Comparison of ENCODE assay signal across 1 cellular context in genomic region chr3:152834354-152835310, GRCh38.
A peak's percentile ranks its signal among the peaks of the same experiment; 100 is the strongest.
TF ChIP-seq lines count a peak whose summit lies in the region.

A gene with protein sequence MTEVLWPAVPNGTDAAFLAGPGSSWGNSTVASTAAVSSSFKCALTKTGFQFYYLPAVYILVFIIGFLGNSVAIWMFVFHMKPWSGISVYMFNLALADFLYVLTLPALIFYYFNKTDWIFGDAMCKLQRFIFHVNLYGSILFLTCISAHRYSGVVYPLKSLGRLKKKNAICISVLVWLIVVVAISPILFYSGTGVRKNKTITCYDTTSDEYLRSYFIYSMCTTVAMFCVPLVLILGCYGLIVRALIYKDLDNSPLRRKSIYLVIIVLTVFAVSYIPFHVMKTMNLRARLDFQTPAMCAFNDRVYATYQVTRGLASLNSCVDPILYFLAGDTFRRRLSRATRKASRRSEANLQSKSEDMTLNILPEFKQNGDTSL (plus strand): TSS chr3:152835131. CDS start chr3:152835783, 652 bp downstream.

TF ChIP-seq in K562, 482 proteins besides CTCF, POLR2A, EP300 and RAD21 (continued from another document and continues in another):
- no peak for TF ChIP-seq POLR3G (IDR thresholded peaks at IDR 0.05; ENCODE audit: extremely low read depth, insufficient read length, insufficient replicate concordance)
- no peak for TF ChIP-seq MED1 (CRISPR knock-in tag; IDR thresholded peaks at IDR 0.05; ENCODE audit: borderline replicate concordance)
- TF ChIP-seq MIER1 (IDR thresholded peaks at IDR 0.05; ENCODE audit: low read depth) = no peak
- TF ChIP-seq SIN3A (IDR thresholded peaks at IDR 0.05; ENCODE audit: borderline replicate concordance in 2 of 2, control insufficient read depth in 1 of 2, low read depth in 2 of 2, low read length in 2 of 2) = no peak; a peak in 1 of 4 replicates
- no peak for TF ChIP-seq EZH2 (IDR thresholded peaks at IDR 0.05; ENCODE audit: borderline replicate concordance, low read depth, low read length)
- no peak for TF ChIP-seq RFX5 (IDR thresholded peaks at IDR 0.05; ENCODE audit: low read depth, low read length)
- 0 out of 2 replicates have a peak, but pooled peaks have one; percentile 25 for TF ChIP-seq ESRRA (IDR thresholded peaks at IDR 0.05; ENCODE audit: borderline replicate concordance, low read depth)
- no peak for TF ChIP-seq HDAC8 (tag; IDR thresholded peaks at IDR 0.05)
- TF ChIP-seq TEAD2 (tag; IDR thresholded peaks at IDR 0.05) = no peak
- peak; percentile 61; the same call in 1 of the 2 replicates for TF ChIP-seq ZNF589 (CRISPR knock-in tag; IDR thresholded peaks at IDR 0.05; ENCODE audit: low read depth)
- TF ChIP-seq HDAC3 (IDR thresholded peaks at IDR 0.05; ENCODE audit: borderline replicate concordance, partially characterized antibody) = no peak
- 0 out of 2 replicates have a peak, but pooled peaks have one; percentile 14 for TF ChIP-seq NCOR1 (IDR thresholded peaks at IDR 0.05)
- peak; percentile 88 to 92 for TF ChIP-seq E2F6 (IDR thresholded peaks at IDR 0.05; ENCODE audit: borderline replicate concordance in 1 of 2, extremely low read depth in 1 of 2, insufficient read depth in 1 of 2, insufficient read length in 1 of 2, low read depth in 1 of 2, low read length in 1 of 2, poor library complexity in 1 of 2, severe bottlenecking in 1 of 2)
- no peak for TF ChIP-seq SMC3 (conservative IDR thresholded peaks at IDR 0.05; ENCODE audit: insufficient read depth, low read depth, low read length)
- no peak for TF ChIP-seq ZNF830 (CRISPR knock-in tag; IDR thresholded peaks at IDR 0.05)
- TF ChIP-seq, protein P1, sequence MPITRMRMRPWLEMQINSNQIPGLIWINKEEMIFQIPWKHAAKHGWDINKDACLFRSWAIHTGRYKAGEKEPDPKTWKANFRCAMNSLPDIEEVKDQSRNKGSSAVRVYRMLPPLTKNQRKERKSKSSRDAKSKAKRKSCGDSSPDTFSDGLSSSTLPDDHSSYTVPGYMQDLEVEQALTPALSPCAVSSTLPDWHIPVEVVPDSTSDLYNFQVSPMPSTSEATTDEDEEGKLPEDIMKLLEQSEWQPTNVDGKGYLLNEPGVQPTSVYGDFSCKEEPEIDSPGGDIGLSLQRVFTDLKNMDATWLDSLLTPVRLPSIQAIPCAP (CRISPR knock-in tag; IDR thresholded peaks at IDR 0.05; ENCODE audit: borderline replicate concordance) = no peak; the same call in 1 of the 2 replicates
- no peak for TF ChIP-seq TCF7 (IDR thresholded peaks at IDR 0.05; ENCODE audit: borderline replicate concordance)
- TF ChIP-seq, protein P2, sequence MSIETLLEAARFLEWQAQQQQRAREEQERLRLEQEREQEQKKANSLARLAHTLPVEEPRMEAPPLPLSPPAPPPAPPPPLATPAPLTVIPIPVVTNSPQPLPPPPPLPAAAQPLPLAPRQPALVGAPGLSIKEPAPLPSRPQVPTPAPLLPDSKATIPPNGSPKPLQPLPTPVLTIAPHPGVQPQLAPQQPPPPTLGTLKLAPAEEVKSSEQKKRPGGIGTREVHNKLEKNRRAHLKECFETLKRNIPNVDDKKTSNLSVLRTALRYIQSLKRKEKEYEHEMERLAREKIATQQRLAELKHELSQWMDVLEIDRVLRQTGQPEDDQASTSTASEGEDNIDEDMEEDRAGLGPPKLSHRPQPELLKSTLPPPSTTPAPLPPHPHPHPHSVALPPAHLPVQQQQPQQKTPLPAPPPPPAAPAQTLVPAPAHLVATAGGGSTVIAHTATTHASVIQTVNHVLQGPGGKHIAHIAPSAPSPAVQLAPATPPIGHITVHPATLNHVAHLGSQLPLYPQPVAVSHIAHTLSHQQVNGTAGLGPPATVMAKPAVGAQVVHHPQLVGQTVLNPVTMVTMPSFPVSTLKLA (conservative IDR thresholded peaks at IDR 0.05) = peak; percentile 50 to 73; a peak in 3 of 4 replicates
- peak; percentile 22; the same call in 1 of the 2 replicates for TF ChIP-seq SMARCA5 (IDR thresholded peaks at IDR 0.05)
- no peak for TF ChIP-seq ZNF507 (tag; conservative IDR thresholded peaks at IDR 0.05)
- no peak for TF ChIP-seq MCM7 (IDR thresholded peaks at IDR 0.05)
- TF ChIP-seq PHF8 (IDR thresholded peaks at IDR 0.05; ENCODE audit: borderline replicate concordance, low read length) = peak; percentile 89
- TF ChIP-seq ZNF436 (CRISPR knock-in tag; IDR thresholded peaks at IDR 0.05) = no peak
- TF ChIP-seq ZNF584 (CRISPR knock-in tag; IDR thresholded peaks at IDR 0.05; ENCODE audit: low read depth) = no peak
- peak; percentile 43 for TF ChIP-seq DACH1 (IDR thresholded peaks at IDR 0.05; ENCODE audit: partially characterized antibody)
- TF ChIP-seq, protein P3, sequence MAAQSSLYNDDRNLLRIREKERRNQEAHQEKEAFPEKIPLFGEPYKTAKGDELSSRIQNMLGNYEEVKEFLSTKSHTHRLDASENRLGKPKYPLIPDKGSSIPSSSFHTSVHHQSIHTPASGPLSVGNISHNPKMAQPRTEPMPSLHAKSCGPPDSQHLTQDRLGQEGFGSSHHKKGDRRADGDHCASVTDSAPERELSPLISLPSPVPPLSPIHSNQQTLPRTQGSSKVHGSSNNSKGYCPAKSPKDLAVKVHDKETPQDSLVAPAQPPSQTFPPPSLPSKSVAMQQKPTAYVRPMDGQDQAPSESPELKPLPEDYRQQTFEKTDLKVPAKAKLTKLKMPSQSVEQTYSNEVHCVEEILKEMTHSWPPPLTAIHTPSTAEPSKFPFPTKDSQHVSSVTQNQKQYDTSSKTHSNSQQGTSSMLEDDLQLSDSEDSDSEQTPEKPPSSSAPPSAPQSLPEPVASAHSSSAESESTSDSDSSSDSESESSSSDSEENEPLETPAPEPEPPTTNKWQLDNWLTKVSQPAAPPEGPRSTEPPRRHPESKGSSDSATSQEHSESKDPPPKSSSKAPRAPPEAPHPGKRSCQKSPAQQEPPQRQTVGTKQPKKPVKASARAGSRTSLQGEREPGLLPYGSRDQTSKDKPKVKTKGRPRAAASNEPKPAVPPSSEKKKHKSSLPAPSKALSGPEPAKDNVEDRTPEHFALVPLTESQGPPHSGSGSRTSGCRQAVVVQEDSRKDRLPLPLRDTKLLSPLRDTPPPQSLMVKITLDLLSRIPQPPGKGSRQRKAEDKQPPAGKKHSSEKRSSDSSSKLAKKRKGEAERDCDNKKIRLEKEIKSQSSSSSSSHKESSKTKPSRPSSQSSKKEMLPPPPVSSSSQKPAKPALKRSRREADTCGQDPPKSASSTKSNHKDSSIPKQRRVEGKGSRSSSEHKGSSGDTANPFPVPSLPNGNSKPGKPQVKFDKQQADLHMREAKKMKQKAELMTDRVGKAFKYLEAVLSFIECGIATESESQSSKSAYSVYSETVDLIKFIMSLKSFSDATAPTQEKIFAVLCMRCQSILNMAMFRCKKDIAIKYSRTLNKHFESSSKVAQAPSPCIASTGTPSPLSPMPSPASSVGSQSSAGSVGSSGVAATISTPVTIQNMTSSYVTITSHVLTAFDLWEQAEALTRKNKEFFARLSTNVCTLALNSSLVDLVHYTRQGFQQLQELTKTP (IDR thresholded peaks at IDR 0.05; ENCODE audit: low read depth in 1 of 2, partially characterized antibody in 2 of 2) = peak in 1 of 2 experiments; percentile 55
- no peak for TF ChIP-seq CHCHD3 (CRISPR knock-in tag; IDR thresholded peaks at IDR 0.05)
- no peak for TF ChIP-seq SRSF7 (optimal IDR thresholded peaks at IDR 0.05; ENCODE audit: low read depth, low read length)
- TF ChIP-seq, protein P4, sequence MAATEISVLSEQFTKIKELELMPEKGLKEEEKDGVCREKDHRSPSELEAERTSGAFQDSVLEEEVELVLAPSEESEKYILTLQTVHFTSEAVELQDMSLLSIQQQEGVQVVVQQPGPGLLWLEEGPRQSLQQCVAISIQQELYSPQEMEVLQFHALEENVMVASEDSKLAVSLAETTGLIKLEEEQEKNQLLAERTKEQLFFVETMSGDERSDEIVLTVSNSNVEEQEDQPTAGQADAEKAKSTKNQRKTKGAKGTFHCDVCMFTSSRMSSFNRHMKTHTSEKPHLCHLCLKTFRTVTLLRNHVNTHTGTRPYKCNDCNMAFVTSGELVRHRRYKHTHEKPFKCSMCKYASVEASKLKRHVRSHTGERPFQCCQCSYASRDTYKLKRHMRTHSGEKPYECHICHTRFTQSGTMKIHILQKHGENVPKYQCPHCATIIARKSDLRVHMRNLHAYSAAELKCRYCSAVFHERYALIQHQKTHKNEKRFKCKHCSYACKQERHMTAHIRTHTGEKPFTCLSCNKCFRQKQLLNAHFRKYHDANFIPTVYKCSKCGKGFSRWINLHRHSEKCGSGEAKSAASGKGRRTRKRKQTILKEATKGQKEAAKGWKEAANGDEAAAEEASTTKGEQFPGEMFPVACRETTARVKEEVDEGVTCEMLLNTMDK (IDR thresholded peaks at IDR 0.05; ENCODE audit: borderline replicate concordance, insufficient read depth, low read depth, low read length, poor library complexity, severe bottlenecking) = no peak
- peak; percentile 58 for TF ChIP-seq FUS (optimal IDR thresholded peaks at IDR 0.05; ENCODE audit: low read depth, low read length)
- TF ChIP-seq ZSCAN32 (CRISPR knock-in tag; IDR thresholded peaks at IDR 0.05) = no peak
- 0 out of 2 replicates have a peak, but pooled peaks have one; percentile 37 for TF ChIP-seq ZNF766 (CRISPR knock-in tag; conservative IDR thresholded peaks at IDR 0.05)
- TF ChIP-seq HNRNPK (IDR thresholded peaks at IDR 0.05; ENCODE audit: low read depth, low read length, poor library complexity, severe bottlenecking) = no peak
- TF ChIP-seq GTF2E2 (tag; IDR thresholded peaks at IDR 0.05) = 0 out of 2 replicates have a peak, but pooled peaks have one; percentile 26
- TF ChIP-seq, protein P5, sequence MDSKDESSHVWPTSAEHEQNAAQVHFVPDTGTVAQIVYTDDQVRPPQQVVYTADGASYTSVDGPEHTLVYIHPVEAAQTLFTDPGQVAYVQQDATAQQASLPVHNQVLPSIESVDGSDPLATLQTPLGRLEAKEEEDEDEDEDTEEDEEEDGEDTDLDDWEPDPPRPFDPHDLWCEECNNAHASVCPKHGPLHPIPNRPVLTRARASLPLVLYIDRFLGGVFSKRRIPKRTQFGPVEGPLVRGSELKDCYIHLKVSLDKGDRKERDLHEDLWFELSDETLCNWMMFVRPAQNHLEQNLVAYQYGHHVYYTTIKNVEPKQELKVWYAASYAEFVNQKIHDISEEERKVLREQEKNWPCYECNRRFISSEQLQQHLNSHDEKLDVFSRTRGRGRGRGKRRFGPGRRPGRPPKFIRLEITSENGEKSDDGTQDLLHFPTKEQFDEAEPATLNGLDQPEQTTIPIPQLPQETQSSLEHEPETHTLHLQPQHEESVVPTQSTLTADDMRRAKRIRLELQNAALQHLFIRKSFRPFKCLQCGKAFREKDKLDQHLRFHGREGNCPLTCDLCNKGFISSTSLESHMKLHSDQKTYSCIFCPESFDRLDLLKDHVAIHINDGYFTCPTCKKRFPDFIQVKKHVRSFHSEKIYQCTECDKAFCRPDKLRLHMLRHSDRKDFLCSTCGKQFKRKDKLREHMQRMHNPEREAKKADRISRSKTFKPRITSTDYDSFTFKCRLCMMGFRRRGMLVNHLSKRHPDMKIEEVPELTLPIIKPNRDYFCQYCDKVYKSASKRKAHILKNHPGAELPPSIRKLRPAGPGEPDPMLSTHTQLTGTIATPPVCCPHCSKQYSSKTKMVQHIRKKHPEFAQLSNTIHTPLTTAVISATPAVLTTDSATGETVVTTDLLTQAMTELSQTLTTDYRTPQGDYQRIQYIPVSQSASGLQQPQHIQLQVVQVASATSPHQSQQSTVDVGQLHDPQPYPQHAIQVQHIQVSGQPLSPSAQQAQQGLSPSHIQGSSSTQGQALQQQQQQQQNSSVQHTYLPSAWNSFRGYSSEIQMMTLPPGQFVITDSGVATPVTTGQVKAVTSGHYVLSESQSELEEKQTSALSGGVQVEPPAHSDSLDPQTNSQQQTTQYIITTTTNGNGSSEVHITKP (IDR thresholded peaks at IDR 0.05; ENCODE audit: partially characterized antibody) = peak; percentile 16
- no peak for TF ChIP-seq BRF2 (IDR thresholded peaks at IDR 0.05; ENCODE audit: borderline replicate concordance, insufficient read depth, insufficient read length)
- no peak for TF ChIP-seq ZBTB49 (CRISPR knock-in tag; IDR thresholded peaks at IDR 0.05; ENCODE audit: borderline replicate concordance)
- TF ChIP-seq, protein P6, sequence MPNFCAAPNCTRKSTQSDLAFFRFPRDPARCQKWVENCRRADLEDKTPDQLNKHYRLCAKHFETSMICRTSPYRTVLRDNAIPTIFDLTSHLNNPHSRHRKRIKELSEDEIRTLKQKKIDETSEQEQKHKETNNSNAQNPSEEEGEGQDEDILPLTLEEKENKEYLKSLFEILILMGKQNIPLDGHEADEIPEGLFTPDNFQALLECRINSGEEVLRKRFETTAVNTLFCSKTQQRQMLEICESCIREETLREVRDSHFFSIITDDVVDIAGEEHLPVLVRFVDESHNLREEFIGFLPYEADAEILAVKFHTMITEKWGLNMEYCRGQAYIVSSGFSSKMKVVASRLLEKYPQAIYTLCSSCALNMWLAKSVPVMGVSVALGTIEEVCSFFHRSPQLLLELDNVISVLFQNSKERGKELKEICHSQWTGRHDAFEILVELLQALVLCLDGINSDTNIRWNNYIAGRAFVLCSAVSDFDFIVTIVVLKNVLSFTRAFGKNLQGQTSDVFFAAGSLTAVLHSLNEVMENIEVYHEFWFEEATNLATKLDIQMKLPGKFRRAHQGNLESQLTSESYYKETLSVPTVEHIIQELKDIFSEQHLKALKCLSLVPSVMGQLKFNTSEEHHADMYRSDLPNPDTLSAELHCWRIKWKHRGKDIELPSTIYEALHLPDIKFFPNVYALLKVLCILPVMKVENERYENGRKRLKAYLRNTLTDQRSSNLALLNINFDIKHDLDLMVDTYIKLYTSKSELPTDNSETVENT (CRISPR knock-in tag; IDR thresholded peaks at IDR 0.05) = peak; percentile 74
- peak; percentile 77 for TF ChIP-seq CCNT2 (IDR thresholded peaks at IDR 0.05; ENCODE audit: borderline replicate concordance, extremely low read depth, insufficient read length, low read depth, low read length)
